ENCODE assay signal across 17 cellular contexts in the genomic region with DNA sequence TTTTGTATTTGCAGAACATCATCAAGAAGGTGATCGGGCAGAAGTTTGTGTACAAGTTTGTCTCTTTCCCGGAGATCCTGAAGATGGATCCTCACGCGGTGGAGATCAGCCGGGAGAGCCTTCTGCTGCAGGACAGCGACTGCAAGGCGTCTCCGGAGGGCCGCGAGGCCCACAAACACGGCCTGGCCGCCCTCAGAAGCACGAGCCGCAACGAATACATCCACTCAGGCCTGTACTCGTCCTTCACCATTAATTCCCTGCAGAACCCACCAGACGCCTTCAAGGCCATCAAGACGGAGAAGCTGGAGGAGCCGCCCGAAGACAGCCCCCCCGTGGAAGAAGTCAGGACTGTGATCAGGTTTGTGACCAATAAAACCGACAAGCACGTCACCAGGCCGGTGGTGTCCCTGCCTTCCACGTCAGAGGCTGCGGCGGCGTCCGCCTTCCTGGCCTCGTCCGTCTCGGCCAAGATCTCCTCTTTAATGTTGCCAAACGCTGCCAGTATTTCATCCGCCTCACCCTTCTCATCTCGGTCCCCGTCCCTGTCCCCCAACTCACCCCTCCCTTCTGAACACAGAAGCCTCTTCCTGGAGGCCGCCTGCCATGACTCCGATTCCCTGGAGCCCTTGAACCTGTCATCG. TPM values are rescaled to one million over a fixed set of nuclear protein-coding genes. Genes with fewer than 3 reads are reported as not detected.
DNase-seq lines count a peak whose midpoint lies in the region; ATAC-seq and TF ChIP-seq lines count a peak whose summit lies in the region.
"Had no signal": no experiment of that assay in that cellular context is flagged by ENCODE, and none has a peak within 500 bp of the region (broad histone marks: within the 10 kb centered on the region; RNA-seq: fewer than 3 reads in every experiment).

No MANE protein-coding gene starts in this region.

- CTCF ChIA-PET in Calu3 (lab: Charles Lee): no interaction called here

- BruUV-seq in Calu3 (replicated peaks; lab: Mats Ljungman, UMichigan): TSS peak; percentile 40

- DNase-seq in activated T-cell treated with anti-CD3 and anti-CD28 coated beads, Interleukin-2, amount 50 U/mL, for 72 hours: no peak
- no peak for DNase-seq in activated T-cell treated with anti-CD3 and anti-CD28 coated beads, Interleukin-2, amount 50 U/mL, for 4 hours
- no peak for DNase-seq in Calu3
- no peak for DNase-seq in neural crest cell (ENCODE audit: low read depth, low spot score)
- DNase-seq in glomerular visceral epithelial cell (ENCODE audit: extremely low spot score): no peak
- DNase-seq: activated CD4-positive, alpha-beta T cell treated with anti-CD3 and anti-CD28 coated beads for 1 hour; dorsolateral prefrontal cortex; mucosa of descending colon; NCI-H1092; NCI-H1694 treated with DMSO at 0.1 percent for 48 hours; RPMI8226 had no signal

- intact Hi-C loops in Calu3 (cut with micrococcal nuclease; ENCODE audit: unreplicated experiment): no loop called here
- intact Hi-C loops in dendritic cell treated with granulocyte-macrophage colony-stimulating factor and Interleukin-4, amounts not matched to agents 40 ng/mL and 50 ng/mL, for 4 days (cut with micrococcal nuclease): no loop called here

- no peaks in the 10 kb centered on the region for H3K9me3 Mint-ChIP-seq in activated T-cell treated with anti-CD3 and anti-CD28 coated beads, Interleukin-2, amount 50 U/mL, for 72 hours
- H3K9me3 Mint-ChIP-seq in activated T-cell treated with anti-CD3 and anti-CD28 coated beads, Interleukin-2, amount 50 U/mL, for 4 hours: no peaks in the 10 kb centered on the region
- H3K9me3 Mint-ChIP-seq in Calu3 (ENCODE audit: low read depth, unreplicated experiment) (no peaks in the 10 kb centered on the region), neural crest cell (no peaks in the 10 kb centered on the region)
- no peaks in the 10 kb centered on the region for H3K9me3 Mint-ChIP-seq in dendritic cell treated with granulocyte-macrophage colony-stimulating factor and Interleukin-4, amounts not matched to agents 40 ng/mL and 50 ng/mL, for 4 days
- H3K9me3 Mint-ChIP-seq: nephron; T-helper 1 cell treated with Interleukin-12 subunit alpha and Interleukin-12 subunit beta and Interleukin-4 antibody, amounts not matched to agents 30 μg/mL and 1 μg/mL, for 36 hours; type B pancreatic cell had no signal

- no peak overlapping the region for H3K4me3 Mint-ChIP-seq in activated T-cell treated with anti-CD3 and anti-CD28 coated beads, Interleukin-2, amount 50 U/mL, for 72 hours
- H3K4me3 Mint-ChIP-seq in activated T-cell treated with anti-CD3 and anti-CD28 coated beads, Interleukin-2, amount 50 U/mL, for 4 hours: no peak overlapping the region
- H3K4me3 Mint-ChIP-seq in Calu3 (ENCODE audit: low read depth, unreplicated experiment): no peak overlapping the region
- H3K4me3 Mint-ChIP-seq in dendritic cell treated with granulocyte-macrophage colony-stimulating factor and Interleukin-4, amounts not matched to agents 40 ng/mL and 50 ng/mL, for 4 days: no peak overlapping the region
- H3K4me3 Mint-ChIP-seq in neural crest cell: no peak overlapping the region
- H3K4me3 Mint-ChIP-seq: nephron; T-helper 1 cell treated with Interleukin-12 subunit alpha and Interleukin-12 subunit beta and Interleukin-4 antibody, amounts not matched to agents 30 μg/mL and 1 μg/mL, for 36 hours; type B pancreatic cell had no signal

- H3K27ac Mint-ChIP-seq in activated T-cell treated with anti-CD3 and anti-CD28 coated beads, Interleukin-2, amount 50 U/mL, for 72 hours: peak overlapping the region; percentile 10
- H3K27ac Mint-ChIP-seq in Calu3 (ENCODE audit: unreplicated experiment) (no peak overlapping the region), neural crest cell (ENCODE audit: unreplicated experiment) (peak overlapping the region; percentile 0)
- peak overlapping the region; percentile 13 for H3K27ac Mint-ChIP-seq in dendritic cell treated with granulocyte-macrophage colony-stimulating factor and Interleukin-4, amounts not matched to agents 40 ng/mL and 50 ng/mL, for 4 days
- H3K27ac Mint-ChIP-seq: nephron; T-helper 1 cell treated with Interleukin-12 subunit alpha and Interleukin-12 subunit beta and Interleukin-4 antibody, amounts not matched to agents 30 μg/mL and 1 μg/mL, for 36 hours; type B pancreatic cell had no signal

- peaks cover 55% of the 10 kb centered on the region for H3K4me1 Mint-ChIP-seq in activated T-cell treated with anti-CD3 and anti-CD28 coated beads, Interleukin-2, amount 50 U/mL, for 72 hours (ENCODE audit: low read depth)
- H3K4me1 Mint-ChIP-seq in activated T-cell treated with anti-CD3 and anti-CD28 coated beads, Interleukin-2, amount 50 U/mL, for 4 hours (ENCODE audit: low read depth): peaks cover 41% of the 10 kb centered on the region
- no peaks in the 10 kb centered on the region for H3K4me1 Mint-ChIP-seq in Calu3 (ENCODE audit: low read depth, unreplicated experiment)
- peaks cover 43% of the 10 kb centered on the region for H3K4me1 Mint-ChIP-seq in dendritic cell treated with granulocyte-macrophage colony-stimulating factor and Interleukin-4, amounts not matched to agents 40 ng/mL and 50 ng/mL, for 4 days (ENCODE audit: low read depth)
- H3K4me1 Mint-ChIP-seq in neural crest cell: no peaks in the 10 kb centered on the region

- ATAC-seq in activated T-cell treated with anti-CD3 and anti-CD28 coated beads, Interleukin-2, amount 50 U/mL, for 72 hours (replicated peaks in 1 of 2): no peak
- no peak for ATAC-seq in activated T-cell treated with anti-CD3 and anti-CD28 coated beads, Interleukin-2, amount 50 U/mL, for 4 hours
- no peak for ATAC-seq in GM19455 (IDR thresholded peaks at IDR 0.05; ENCODE audit: unreplicated experiment)
- ATAC-seq in HG03432 (IDR thresholded peaks at IDR 0.05; ENCODE audit: unreplicated experiment): no peak
- ATAC-seq: mucosa of descending colon had no signal

- no peaks in the 10 kb centered on the region for H3K27me3 Mint-ChIP-seq in activated T-cell treated with anti-CD3 and anti-CD28 coated beads, Interleukin-2, amount 50 U/mL, for 72 hours (ENCODE audit: low read depth)
- H3K27me3 Mint-ChIP-seq in activated T-cell treated with anti-CD3 and anti-CD28 coated beads, Interleukin-2, amount 50 U/mL, for 4 hours (ENCODE audit: low read depth): no peaks in the 10 kb centered on the region
- no peaks in the 10 kb centered on the region for H3K27me3 Mint-ChIP-seq in Calu3 (ENCODE audit: unreplicated experiment)
- H3K27me3 Mint-ChIP-seq in dendritic cell treated with granulocyte-macrophage colony-stimulating factor and Interleukin-4, amounts not matched to agents 40 ng/mL and 50 ng/mL, for 4 days: no peaks in the 10 kb centered on the region
- H3K27me3 Mint-ChIP-seq in neural crest cell (ENCODE audit: low read depth): no peaks in the 10 kb centered on the region
- H3K27me3 Mint-ChIP-seq: type B pancreatic cell had no signal

- peaks cover 10 to 23% of the 10 kb centered on the region in 2 donors for H3K36me3 Mint-ChIP-seq in activated T-cell treated with anti-CD3 and anti-CD28 coated beads, Interleukin-2, amount 50 U/mL, for 72 hours (ENCODE audit: insufficient read depth in 2 of 2)
- peaks cover 51% of the 10 kb centered on the region for H3K36me3 Mint-ChIP-seq in activated T-cell treated with anti-CD3 and anti-CD28 coated beads, Interleukin-2, amount 50 U/mL, for 4 hours (ENCODE audit: insufficient read depth)
- peaks cover 23% of the 10 kb centered on the region for H3K36me3 Mint-ChIP-seq in Calu3 (ENCODE audit: insufficient read depth, unreplicated experiment)
- H3K36me3 Mint-ChIP-seq in dendritic cell treated with granulocyte-macrophage colony-stimulating factor and Interleukin-4, amounts not matched to agents 40 ng/mL and 50 ng/mL, for 4 days (ENCODE audit: low read depth): peaks cover 67% of the 10 kb centered on the region
- H3K36me3 Mint-ChIP-seq in neural crest cell (ENCODE audit: low read depth): peaks cover 18% of the 10 kb centered on the region

- TF ChIP-seq CTCF in Calu3 (IDR thresholded peaks at IDR 0.05; ENCODE audit: unreplicated experiment) (no peak), neural crest cell (conservative IDR thresholded peaks at IDR 0.05) (no peak)

RNA-seq across cellular contexts. Expression of a gene that starts 52.9 kb away (rescaled TPM):
- total RNA-seq in activated T-cell treated with anti-CD3 and anti-CD28 coated beads, Interleukin-2, amount 50 U/mL, for 72 hours: 10 to 100 TPM; 31.2 to 34.9 TPM
- 10 to 100 TPM; 33.8 to 43.1 (median 33.9) TPM for total RNA-seq in activated T-cell treated with anti-CD3 and anti-CD28 coated beads, Interleukin-2, amount 50 U/mL, for 4 hours
- total RNA-seq in Calu3 (2022) (25.6 and 34.1 TPM in 2 replicates), neural crest cell (19.0 and 24.3 TPM in 2 replicates)
